16 cellular contexts compared by ENCODE assay signal in genomic region chr13:93956416-93956815, GRCh38.
A peak's percentile ranks its signal among the peaks of the same experiment; 100 is the strongest.
DNase-seq lines count a peak whose midpoint lies in the region; ATAC-seq, FAIRE-seq and TF ChIP-seq lines count a peak whose summit lies in the region.
"Had no signal": no experiment of that assay in that cellular context is flagged by ENCODE, and none has a peak within 500 bp of the region (broad histone marks: within the 10 kb centered on the region; RNA-seq: fewer than 3 reads in every experiment).

No MANE protein-coding gene starts in this region.

- WGBS in pancreas, 2 donors: 10 to 11% methylated on average over 2 of the region's 2 CpGs

- H3K4me1 ChIP-seq in adipocyte (ENCODE audit: control insufficient read depth, insufficient read depth, low read length) (peaks cover 14% of the 10 kb centered on the region), pancreas (no peaks in the 10 kb centered on the region)

- no peak overlapping the region for H3K9ac ChIP-seq in adipocyte (ENCODE audit: low read length)

- DNase-seq in NCI-H1694 (lab: John Stamatoyannopoulos, UW) (peak; percentile 67), adipocyte (ENCODE audit: low read depth) (peak; percentile 5), fibroblast of peridontal ligament (ENCODE audit: extremely low read depth) (peak; percentile 40), pancreas (no peak), OCI-M2 (lab: John Stamatoyannopoulos, UW; ENCODE audit: unreplicated experiment) (no peak), T-helper 9 cell (no peak)
- DNase-seq: BE2C; CD4-positive, CD25-positive, alpha-beta regulatory T cell; COR-L47; DND-41; KBM-7; NCI-H1105 treated with DMSO at 0.1 percent for 48 hours; NCI-H774; PC-9 had no signal

- H3K36me3 ChIP-seq in adipocyte (ENCODE audit: control insufficient read depth, insufficient read depth, low read length, severe bottlenecking) (no peaks in the 10 kb centered on the region), pancreas (no peaks in the 10 kb centered on the region)
- H3K36me3 ChIP-seq: BE2C had no signal

- H3K4me3 ChIP-seq in adipocyte (ENCODE audit: low read length) (no peak overlapping the region), pancreas (no peak overlapping the region)
- H3K4me3 ChIP-seq: PC-9 had no signal

- no peak for FAIRE-seq in pancreas (lab: Jason Lieb, UNC)
- FAIRE-seq: H1 had no signal

- no peak for TF ChIP-seq CTCF in pancreas (IDR thresholded peaks at IDR 0.05)

- intact Hi-C loops in pancreas (cut with DNase I): no loop called here

- peak in 3 of 4 donors; percentile 24 to 53 (median 51) for ATAC-seq in pancreas
- ATAC-seq in HG03521 (IDR thresholded peaks at IDR 0.05; ENCODE audit: unreplicated experiment): no peak

- H3K27me3 ChIP-seq in adipocyte (replicated peaks; ENCODE audit: control insufficient read depth, insufficient read depth, low read length): no peaks in the 10 kb centered on the region
- no peaks in the 10 kb centered on the region for H3K27me3 ChIP-seq in pancreas
- H3K27me3 ChIP-seq: BE2C had no signal

- no peaks in the 10 kb centered on the region for H3K9me3 ChIP-seq in adipocyte (ENCODE audit: control insufficient read depth, low read length)
- no peaks in the 10 kb centered on the region for H3K9me3 ChIP-seq in pancreas
- H3K9me3 ChIP-seq: BE2C had no signal

- no peak overlapping the region for H3K27ac ChIP-seq in pancreas
- H3K27ac ChIP-seq: PC-9 had no signal

Comparison
In these comparisons a context has a peak if more than half of its experiments do, and no peak if none do; other contexts are left out.
1. DNase-seq: peak in NCI-H1694 (single experiment), adipocyte (single experiment) and fibroblast of peridontal ligament (single experiment); none in pancreas (0 of 6), OCI-M2 (single experiment) and T-helper 9 cell (single experiment).